In the genomic region with DNA sequence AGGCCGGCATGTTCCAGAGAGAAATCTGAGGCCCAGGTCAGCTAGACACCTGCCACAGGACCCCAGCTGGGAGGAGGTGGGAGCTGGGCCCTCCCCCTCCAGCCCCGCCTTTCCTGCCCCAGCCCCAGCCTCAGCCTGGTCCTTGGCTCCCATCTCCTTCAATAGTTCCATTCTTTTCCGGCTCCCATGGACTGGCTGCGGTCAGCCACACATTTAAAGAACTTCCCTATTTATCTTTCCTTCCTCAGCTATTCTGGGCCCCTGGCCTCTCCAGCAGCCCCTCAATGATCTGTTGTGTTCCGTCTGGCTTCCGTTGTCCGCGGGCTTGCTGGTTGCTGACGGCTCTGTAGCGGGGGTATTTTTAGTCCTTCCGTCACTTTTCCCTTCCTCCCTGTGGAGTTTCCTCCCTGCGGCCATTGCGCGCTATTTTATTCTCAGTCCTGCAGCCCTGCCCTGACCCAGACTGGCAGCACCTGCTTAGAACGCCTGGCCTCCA, we compare ENCODE assay signal across 10 cellular contexts.
DNase-seq lines count a peak whose midpoint lies in the region; ATAC-seq, FAIRE-seq and TF ChIP-seq lines count a peak whose summit lies in the region.
"Had no signal": no experiment of that assay in that cellular context is flagged by ENCODE, and none has a peak within 500 bp of the region (broad histone marks: within the 10 kb centered on the region; RNA-seq: fewer than 3 reads in every experiment).

No MANE protein-coding gene starts in this region.

- peak overlapping the region in 21 of 59 donors; percentile 1 to 47 (median 15) for H3K4me3 ChIP-seq in dorsolateral prefrontal cortex
- no peak overlapping the region for H3K4me3 ChIP-seq in lung
- no peak overlapping the region for H3K4me3 ChIP-seq in upper lobe of right lung
- no peak overlapping the region for H3K4me3 ChIP-seq in BE2C (ENCODE audit: low read depth, low read length)

- no peaks in the 10 kb centered on the region for H3K9me3 ChIP-seq in lung (ENCODE audit: control insufficient read depth in 2 of 2, insufficient read depth in 1 of 2, low read length in 1 of 2)
- no peaks in the 10 kb centered on the region for H3K9me3 ChIP-seq in upper lobe of right lung
- no peaks in the 10 kb centered on the region for H3K9me3 ChIP-seq in BE2C
- H3K9me3 ChIP-seq: neutrophil had no signal

- H3K36me3 ChIP-seq in lung (ENCODE audit: control insufficient read depth in 2 of 2, insufficient read depth in 2 of 2, low read length in 2 of 2), result peaks cover 0 to 10% of the 10 kb centered on the region in 2 donors
- H3K36me3 ChIP-seq in upper lobe of right lung, result no peaks in the 10 kb centered on the region
- peaks cover 51% of the 10 kb centered on the region for H3K36me3 ChIP-seq in BE2C
- H3K36me3 ChIP-seq: neutrophil had no signal

- 15 to 48% methylated on average over 15 of the region's 15 CpGs for WGBS in lung, 2 donors

- ATAC-seq in lung (ENCODE audit: insufficient read depth, low FRiP score) (no peak), upper lobe of right lung (peak; percentile 52), GM18867 (IDR thresholded peaks at IDR 0.05; ENCODE audit: unreplicated experiment) (no peak)

- no peak for FAIRE-seq in GM19239 (lab: Jason Lieb, UNC)

- no peaks in the 10 kb centered on the region for H3K27me3 ChIP-seq in dorsolateral prefrontal cortex
- no peaks in the 10 kb centered on the region for H3K27me3 ChIP-seq in lung (ENCODE audit: control insufficient read depth, insufficient read depth)
- H3K27me3 ChIP-seq in upper lobe of right lung, result no peaks in the 10 kb centered on the region
- no peaks in the 10 kb centered on the region for H3K27me3 ChIP-seq in BE2C

- TF ChIP-seq CTCF in dorsolateral prefrontal cortex (IDR thresholded peaks at IDR 0.05 in 54 of 56, conservative IDR thresholded peaks at IDR 0.05 in 2 of 56; ENCODE audit: low read depth in 1 of 56, partially characterized antibody in 56 of 56) (no peak), lung (IDR thresholded peaks at IDR 0.05; ENCODE audit: control extremely low read depth, extremely low read depth) (no peak), upper lobe of right lung (IDR thresholded peaks at IDR 0.05) (no peak), BE2C (IDR thresholded peaks at IDR 0.05; ENCODE audit: low read depth, low read length) (no peak)

- peaks cover 7 to 8% of the 10 kb centered on the region in 2 donors for H3K4me1 ChIP-seq in lung (ENCODE audit: control insufficient read depth in 2 of 2, insufficient read depth in 2 of 2, low read length in 2 of 2)
- peaks cover 4% of the 10 kb centered on the region for H3K4me1 ChIP-seq in upper lobe of right lung
- peaks cover 19% of the 10 kb centered on the region for H3K4me1 ChIP-seq in BE2C

- intact Hi-C loops in dorsolateral prefrontal cortex (cut with DNase I), result no loop called here
- intact Hi-C loops in upper lobe of right lung (cut with DNase I), result no loop called here

- peak overlapping the region in 50 of 59 donors; percentile 6 to 85 (median 62) for H3K27ac ChIP-seq in dorsolateral prefrontal cortex
- peak overlapping the region in 1 of 2 donors; percentile 49 for H3K27ac ChIP-seq in lung (ENCODE audit: low read depth in 1 of 2, low read length in 1 of 2)
- peak overlapping the region; percentile 51 for H3K27ac ChIP-seq in upper lobe of right lung
- H3K27ac ChIP-seq: neutrophil had no signal

- DNase-seq in activated effector memory CD4-positive, alpha-beta T cell treated with anti-CD3 and anti-CD28 coated beads, Interleukin-2, amount 50 U/mL, for 16 hours, result peak; percentile 44
- no peak for DNase-seq in activated effector memory CD4-positive, alpha-beta T cell treated with Interleukin-2 at 50 U/mL for 16 hours
- DNase-seq in dorsolateral prefrontal cortex (peak in 6 of 10 donors; percentile 45 to 61 (median 55)), lung (ENCODE audit: low spot score) (peak; percentile 27), upper lobe of right lung (peak; percentile 63), GM19239 (ENCODE audit: insufficient read length, low spot score) (no peak), BE2C (no peak)
- DNase-seq: NCI-H2029 had no signal

Comparison
In these comparisons a context has a peak if more than half of its experiments do, and no peak if none do; other contexts are left out.
1. DNase-seq: peak in activated effector memory CD4-positive, alpha-beta T cell treated with anti-CD3 and anti-CD28 coated beads, Interleukin-2, amount 50 U/mL, for 16 hours (single experiment), dorsolateral prefrontal cortex (6 of 10), lung (single experiment) and upper lobe of right lung (single experiment); none in activated effector memory CD4-positive, alpha-beta T cell treated with Interleukin-2 at 50 U/mL for 16 hours (single experiment), GM19239 (single experiment) and BE2C (single experiment).